ENCODE assay signal across 1 cellular context in the genomic region with DNA sequence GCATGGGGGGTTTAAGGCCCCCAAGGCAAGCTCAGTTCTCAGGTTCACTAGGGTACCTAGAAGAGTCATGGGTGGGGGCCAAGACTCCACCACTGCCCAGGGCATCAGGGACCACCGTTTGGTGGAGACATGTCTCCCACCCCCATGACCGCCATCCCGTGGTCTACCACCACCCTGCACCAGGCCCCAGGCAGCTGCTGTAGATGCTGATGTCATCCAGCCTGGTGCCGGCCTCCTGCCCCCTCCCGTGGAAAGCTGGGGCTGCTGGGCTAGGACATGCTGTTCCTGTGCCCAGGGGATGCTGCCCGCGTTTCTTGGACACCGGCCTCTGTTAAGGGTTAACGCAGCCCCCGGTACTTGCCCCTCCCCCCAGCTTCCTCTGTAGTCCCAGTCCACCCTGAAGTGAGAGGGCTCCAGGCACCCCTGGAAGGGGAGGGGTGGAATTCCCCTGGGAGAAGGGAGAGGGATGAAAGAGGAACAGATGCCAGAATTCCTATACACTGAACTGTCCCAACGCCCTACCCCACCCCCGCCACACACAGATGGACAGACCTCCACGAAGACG.
TF ChIP-seq lines count a peak whose summit lies in the region.

No MANE protein-coding gene starts in this region.

TF ChIP-seq in GM23338, 12 proteins besides CTCF, POLR2A, EP300 and RAD21 (continued from another document):
- TF ChIP-seq NANOG (IDR thresholded peaks at IDR 0.05; ENCODE audit: borderline replicate concordance) = no peak
- TF ChIP-seq, protein P1, sequence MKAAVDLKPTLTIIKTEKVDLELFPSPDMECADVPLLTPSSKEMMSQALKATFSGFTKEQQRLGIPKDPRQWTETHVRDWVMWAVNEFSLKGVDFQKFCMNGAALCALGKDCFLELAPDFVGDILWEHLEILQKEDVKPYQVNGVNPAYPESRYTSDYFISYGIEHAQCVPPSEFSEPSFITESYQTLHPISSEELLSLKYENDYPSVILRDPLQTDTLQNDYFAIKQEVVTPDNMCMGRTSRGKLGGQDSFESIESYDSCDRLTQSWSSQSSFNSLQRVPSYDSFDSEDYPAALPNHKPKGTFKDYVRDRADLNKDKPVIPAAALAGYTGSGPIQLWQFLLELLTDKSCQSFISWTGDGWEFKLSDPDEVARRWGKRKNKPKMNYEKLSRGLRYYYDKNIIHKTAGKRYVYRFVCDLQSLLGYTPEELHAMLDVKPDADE (IDR thresholded peaks at IDR 0.05) = no peak
- no peak for TF ChIP-seq STAT1 (IDR thresholded peaks at IDR 0.05; ENCODE audit: unreplicated experiment)
- TF ChIP-seq, protein P2, sequence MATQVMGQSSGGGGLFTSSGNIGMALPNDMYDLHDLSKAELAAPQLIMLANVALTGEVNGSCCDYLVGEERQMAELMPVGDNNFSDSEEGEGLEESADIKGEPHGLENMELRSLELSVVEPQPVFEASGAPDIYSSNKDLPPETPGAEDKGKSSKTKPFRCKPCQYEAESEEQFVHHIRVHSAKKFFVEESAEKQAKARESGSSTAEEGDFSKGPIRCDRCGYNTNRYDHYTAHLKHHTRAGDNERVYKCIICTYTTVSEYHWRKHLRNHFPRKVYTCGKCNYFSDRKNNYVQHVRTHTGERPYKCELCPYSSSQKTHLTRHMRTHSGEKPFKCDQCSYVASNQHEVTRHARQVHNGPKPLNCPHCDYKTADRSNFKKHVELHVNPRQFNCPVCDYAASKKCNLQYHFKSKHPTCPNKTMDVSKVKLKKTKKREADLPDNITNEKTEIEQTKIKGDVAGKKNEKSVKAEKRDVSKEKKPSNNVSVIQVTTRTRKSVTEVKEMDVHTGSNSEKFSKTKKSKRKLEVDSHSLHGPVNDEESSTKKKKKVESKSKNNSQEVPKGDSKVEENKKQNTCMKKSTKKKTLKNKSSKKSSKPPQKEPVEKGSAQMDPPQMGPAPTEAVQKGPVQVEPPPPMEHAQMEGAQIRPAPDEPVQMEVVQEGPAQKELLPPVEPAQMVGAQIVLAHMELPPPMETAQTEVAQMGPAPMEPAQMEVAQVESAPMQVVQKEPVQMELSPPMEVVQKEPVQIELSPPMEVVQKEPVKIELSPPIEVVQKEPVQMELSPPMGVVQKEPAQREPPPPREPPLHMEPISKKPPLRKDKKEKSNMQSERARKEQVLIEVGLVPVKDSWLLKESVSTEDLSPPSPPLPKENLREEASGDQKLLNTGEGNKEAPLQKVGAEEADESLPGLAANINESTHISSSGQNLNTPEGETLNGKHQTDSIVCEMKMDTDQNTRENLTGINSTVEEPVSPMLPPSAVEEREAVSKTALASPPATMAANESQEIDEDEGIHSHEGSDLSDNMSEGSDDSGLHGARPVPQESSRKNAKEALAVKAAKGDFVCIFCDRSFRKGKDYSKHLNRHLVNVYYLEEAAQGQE (IDR thresholded peaks at IDR 0.05; ENCODE audit: unreplicated experiment) = no peak
- no peak for TF ChIP-seq EZH2phosphoT487 (IDR thresholded peaks at IDR 0.05; ENCODE audit: unreplicated experiment)
- no peak for TF ChIP-seq ZNF331 (CRISPR knock-in tag; IDR thresholded peaks at IDR 0.05; ENCODE audit: low read depth)
- no peak for TF ChIP-seq CREB1 (CRISPR knock-in tag; IDR thresholded peaks at IDR 0.05; ENCODE audit: low read depth)
- no peak for TF ChIP-seq JUNB (IDR thresholded peaks at IDR 0.05; ENCODE audit: unreplicated experiment)
- TF ChIP-seq, protein P3, sequence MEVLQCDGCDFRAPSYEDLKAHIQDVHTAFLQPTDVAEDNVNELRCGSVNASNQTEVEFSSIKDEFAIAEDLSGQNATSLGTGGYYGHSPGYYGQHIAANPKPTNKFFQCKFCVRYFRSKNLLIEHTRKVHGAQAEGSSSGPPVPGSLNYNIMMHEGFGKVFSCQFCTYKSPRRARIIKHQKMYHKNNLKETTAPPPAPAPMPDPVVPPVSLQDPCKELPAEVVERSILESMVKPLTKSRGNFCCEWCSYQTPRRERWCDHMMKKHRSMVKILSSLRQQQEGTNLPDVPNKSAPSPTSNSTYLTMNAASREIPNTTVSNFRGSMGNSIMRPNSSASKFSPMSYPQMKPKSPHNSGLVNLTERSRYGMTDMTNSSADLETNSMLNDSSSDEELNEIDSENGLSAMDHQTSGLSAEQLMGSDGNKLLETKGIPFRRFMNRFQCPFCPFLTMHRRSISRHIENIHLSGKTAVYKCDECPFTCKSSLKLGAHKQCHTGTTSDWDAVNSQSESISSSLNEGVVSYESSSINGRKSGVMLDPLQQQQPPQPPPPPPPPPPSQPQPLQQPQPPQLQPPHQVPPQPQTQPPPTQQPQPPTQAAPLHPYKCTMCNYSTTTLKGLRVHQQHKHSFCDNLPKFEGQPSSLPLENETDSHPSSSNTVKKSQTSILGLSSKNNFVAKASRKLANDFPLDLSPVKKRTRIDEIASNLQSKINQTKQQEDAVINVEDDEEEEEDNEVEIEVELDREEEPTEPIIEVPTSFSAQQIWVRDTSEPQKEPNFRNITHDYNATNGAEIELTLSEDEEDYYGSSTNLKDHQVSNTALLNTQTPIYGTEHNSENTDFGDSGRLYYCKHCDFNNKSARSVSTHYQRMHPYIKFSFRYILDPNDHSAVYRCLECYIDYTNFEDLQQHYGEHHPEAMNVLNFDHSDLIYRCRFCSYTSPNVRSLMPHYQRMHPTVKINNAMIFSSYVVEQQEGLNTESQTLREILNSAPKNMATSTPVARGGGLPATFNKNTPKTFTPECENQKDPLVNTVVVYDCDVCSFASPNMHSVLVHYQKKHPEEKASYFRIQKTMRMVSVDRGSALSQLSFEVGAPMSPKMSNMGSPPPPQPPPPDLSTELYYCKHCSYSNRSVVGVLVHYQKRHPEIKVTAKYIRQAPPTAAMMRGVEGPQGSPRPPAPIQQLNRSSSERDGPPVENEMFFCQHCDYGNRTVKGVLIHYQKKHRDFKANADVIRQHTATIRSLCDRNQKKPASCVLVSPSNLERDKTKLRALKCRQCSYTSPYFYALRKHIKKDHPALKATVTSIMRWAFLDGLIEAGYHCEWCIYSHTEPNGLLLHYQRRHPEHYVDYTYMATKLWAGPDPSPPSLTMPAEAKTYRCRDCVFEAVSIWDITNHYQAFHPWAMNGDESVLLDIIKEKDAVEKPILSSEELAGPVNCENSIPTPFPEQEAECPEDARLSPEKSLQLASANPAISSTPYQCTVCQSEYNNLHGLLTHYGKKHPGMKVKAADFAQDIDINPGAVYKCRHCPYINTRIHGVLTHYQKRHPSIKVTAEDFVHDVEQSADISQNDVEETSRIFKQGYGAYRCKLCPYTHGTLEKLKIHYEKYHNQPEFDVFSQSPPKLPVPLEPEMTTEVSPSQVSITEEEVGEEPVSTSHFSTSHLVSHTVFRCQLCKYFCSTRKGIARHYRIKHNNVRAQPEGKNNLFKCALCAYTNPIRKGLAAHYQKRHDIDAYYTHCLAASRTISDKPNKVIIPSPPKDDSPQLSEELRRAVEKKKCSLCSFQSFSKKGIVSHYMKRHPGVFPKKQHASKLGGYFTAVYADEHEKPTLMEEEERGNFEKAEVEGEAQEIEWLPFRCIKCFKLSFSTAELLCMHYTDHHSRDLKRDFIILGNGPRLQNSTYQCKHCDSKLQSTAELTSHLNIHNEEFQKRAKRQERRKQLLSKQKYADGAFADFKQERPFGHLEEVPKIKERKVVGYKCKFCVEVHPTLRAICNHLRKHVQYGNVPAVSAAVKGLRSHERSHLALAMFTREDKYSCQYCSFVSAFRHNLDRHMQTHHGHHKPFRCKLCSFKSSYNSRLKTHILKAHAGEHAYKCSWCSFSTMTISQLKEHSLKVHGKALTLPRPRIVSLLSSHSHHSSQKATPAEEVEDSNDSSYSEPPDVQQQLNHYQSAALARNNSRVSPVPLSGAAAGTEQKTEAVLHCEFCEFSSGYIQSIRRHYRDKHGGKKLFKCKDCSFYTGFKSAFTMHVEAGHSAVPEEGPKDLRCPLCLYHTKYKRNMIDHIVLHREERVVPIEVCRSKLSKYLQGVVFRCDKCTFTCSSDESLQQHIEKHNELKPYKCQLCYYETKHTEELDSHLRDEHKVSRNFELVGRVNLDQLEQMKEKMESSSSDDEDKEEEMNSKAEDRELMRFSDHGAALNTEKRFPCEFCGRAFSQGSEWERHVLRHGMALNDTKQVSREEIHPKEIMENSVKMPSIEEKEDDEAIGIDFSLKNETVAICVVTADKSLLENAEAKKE (CRISPR knock-in tag; IDR thresholded peaks at IDR 0.05) = no peak
- TF ChIP-seq ZNF114 (CRISPR knock-in tag; IDR thresholded peaks at IDR 0.05) = no peak
- no peak for TF ChIP-seq POLR2AphosphoS5 (IDR thresholded peaks at IDR 0.05; ENCODE audit: low read depth)
